Comparison of ENCODE assay signal across 8 cellular contexts in the genomic region with DNA sequence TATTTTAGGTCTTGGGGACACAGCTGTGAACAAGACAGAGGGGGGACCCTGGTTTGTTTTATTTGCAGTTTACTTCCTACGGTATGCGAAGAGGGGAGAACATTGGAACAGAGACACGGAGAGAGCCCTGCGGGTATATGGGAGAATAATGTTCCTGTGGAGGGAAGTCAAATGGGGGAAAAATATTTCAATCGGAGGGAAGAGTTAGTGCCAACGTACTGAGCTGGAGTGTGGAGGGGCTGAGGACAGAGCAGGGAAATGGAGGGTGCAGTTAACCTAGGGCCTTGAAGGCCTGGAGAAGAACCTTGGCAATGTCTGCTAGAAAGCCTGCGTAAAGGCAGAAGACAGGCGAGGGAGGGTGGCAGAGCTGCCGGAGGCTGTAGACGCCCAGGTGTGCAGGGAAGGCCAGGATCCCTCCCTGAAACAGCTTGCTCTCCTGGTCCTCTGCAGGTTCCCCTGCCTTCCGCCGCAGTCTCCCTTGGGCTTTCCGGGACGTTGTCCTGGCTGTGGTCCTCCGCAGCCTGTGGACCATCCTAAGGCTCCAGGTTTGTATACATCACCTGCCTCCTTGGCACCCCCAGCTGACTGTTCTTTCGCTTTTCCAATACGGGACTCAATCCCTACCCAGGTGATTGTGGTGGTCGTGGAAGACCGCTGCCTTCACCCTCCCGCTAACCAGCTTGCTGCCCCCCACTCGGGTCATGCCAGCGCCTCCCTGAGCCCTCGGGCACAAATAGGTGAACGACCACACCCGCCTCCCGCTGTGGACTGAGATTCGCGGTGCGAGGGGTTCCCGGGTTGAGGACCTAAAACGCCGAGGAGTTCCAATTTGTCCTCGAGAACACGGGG. TPM values are rescaled to one million over a fixed set of nuclear protein-coding genes. Genes with fewer than 3 reads are reported as not detected.
DNase-seq lines count a peak whose midpoint lies in the region; TF ChIP-seq lines count a peak whose summit lies in the region.

No MANE protein-coding gene starts in this region.

- no peak for DNase-seq in activated CD4-positive, alpha-beta T cell treated with anti-CD3 and anti-CD28 coated beads, Interleukin-2, amount 10 ng/mL, durations not matched to agents 24 days and 14 days
- no peak for DNase-seq in activated CD4-positive, alpha-beta T cell treated with anti-CD3 and anti-CD28 coated beads for 48 hours
- DNase-seq in GF-D8 (lab: John Stamatoyannopoulos, UW), result no peak
- DNase-seq in activated CD4-positive, CD25-positive, alpha-beta regulatory T cell (lab: John Stamatoyannopoulos, UW), result no peak
- DNase-seq in dedifferentiated amniotic fluid mesenchymal stem cell (ENCODE audit: extremely low spot score), result no peak

- no peaks in the 10 kb centered on the region for H3K36me3 ChIP-seq in neural cell (ENCODE audit: insufficient read depth, low read length)

- no peak for TF ChIP-seq RAD21 in neural cell (conservative IDR thresholded peaks at IDR 0.05)

- TF ChIP-seq CTCF in neural cell (IDR thresholded peaks at IDR 0.05; ENCODE audit: poor library complexity, severe bottlenecking), result no peak

- no peaks in the 10 kb centered on the region for H3K9me3 Mint-ChIP-seq in activated CD4-positive, alpha-beta T cell treated with anti-CD3 and anti-CD28 coated beads, Interleukin-2, amount 10 ng/mL, durations not matched to agents 24 days and 14 days
- no peaks in the 10 kb centered on the region for H3K9me3 Mint-ChIP-seq in IgD-negative memory B cell
- H3K9me3 Mint-ChIP-seq in dendritic cell treated with granulocyte-macrophage colony-stimulating factor and Interleukin-4, amounts not matched to agents 40 ng/mL and 50 ng/mL, for 4 days, result no peaks in the 10 kb centered on the region

- no peaks in the 10 kb centered on the region for H4K20me1 ChIP-seq in neural cell (ENCODE audit: insufficient read depth)

- peak overlapping the region; percentile 96 for H3K4me3 ChIP-seq in neural cell (ENCODE audit: low read length)

- TF ChIP-seq EP300 in neural cell (conservative IDR thresholded peaks at IDR 0.05; ENCODE audit: poor library complexity, severe bottlenecking), result no peak

- peak overlapping the region; percentile 88 for H3K27ac ChIP-seq in neural cell (ENCODE audit: low read length)

- peak overlapping the region; percentile 98 for H3K4me3 Mint-ChIP-seq in activated CD4-positive, alpha-beta T cell treated with anti-CD3 and anti-CD28 coated beads, Interleukin-2, amount 10 ng/mL, durations not matched to agents 24 days and 14 days
- H3K4me3 Mint-ChIP-seq in IgD-negative memory B cell, result peak overlapping the region; percentile 92 to 99 (median 95)
- H3K4me3 Mint-ChIP-seq in dendritic cell treated with granulocyte-macrophage colony-stimulating factor and Interleukin-4, amounts not matched to agents 40 ng/mL and 50 ng/mL, for 4 days, result peak overlapping the region; percentile 96

- no peaks in the 10 kb centered on the region for H3K9me3 ChIP-seq in neural cell (ENCODE audit: low read length)

- peaks cover 56% of the 10 kb centered on the region for H3K4me1 Mint-ChIP-seq in activated CD4-positive, alpha-beta T cell treated with anti-CD3 and anti-CD28 coated beads, Interleukin-2, amount 10 ng/mL, durations not matched to agents 24 days and 14 days
- H3K4me1 Mint-ChIP-seq in IgD-negative memory B cell, result peaks cover 44 to 48% (median 44%) of the 10 kb centered on the region in 3 donors
- peaks cover 75% of the 10 kb centered on the region for H3K4me1 Mint-ChIP-seq in dendritic cell treated with granulocyte-macrophage colony-stimulating factor and Interleukin-4, amounts not matched to agents 40 ng/mL and 50 ng/mL, for 4 days (ENCODE audit: low read depth)

- H3K9me2 ChIP-seq in neural cell (ENCODE audit: insufficient read depth, low read length), result no peaks in the 10 kb centered on the region

- H3K9ac ChIP-seq in neural cell (ENCODE audit: low read length), result peak overlapping the region; percentile 97

- H3K27me3 ChIP-seq in neural cell (ENCODE audit: insufficient read depth, low read depth, low read length), result no peaks in the 10 kb centered on the region

- H3F3A ChIP-seq in neural cell (ENCODE audit: insufficient read depth, low read length, poor library complexity, severe bottlenecking), result no peaks in the 10 kb centered on the region

- H3K79me2 ChIP-seq in neural cell (replicated peaks; ENCODE audit: insufficient read depth, low read length), result peaks cover 76% of the 10 kb centered on the region

- intact Hi-C loops in activated CD4-positive, alpha-beta T cell treated with anti-CD3 and anti-CD28 coated beads, Interleukin-2, amount 10 ng/mL, durations not matched to agents 24 days and 14 days (cut with micrococcal nuclease), result loop anchor here (1.0 to 2.0 kb wide), 4 partner anchors 16 to 443 kb away; a partner anchor contains a TSS
- intact Hi-C loops in dendritic cell treated with granulocyte-macrophage colony-stimulating factor and Interleukin-4, amounts not matched to agents 40 ng/mL and 50 ng/mL, for 4 days (cut with micrococcal nuclease), result loop anchor here (1.0 to 10.0 kb wide), 2 partner anchors 16 to 441 kb away; a partner anchor contains a TSS

- H3K27me3 Mint-ChIP-seq in activated CD4-positive, alpha-beta T cell treated with anti-CD3 and anti-CD28 coated beads, Interleukin-2, amount 10 ng/mL, durations not matched to agents 24 days and 14 days, result no peaks in the 10 kb centered on the region
- H3K27me3 Mint-ChIP-seq in IgD-negative memory B cell, result no peaks in the 10 kb centered on the region
- no peaks in the 10 kb centered on the region for H3K27me3 Mint-ChIP-seq in dendritic cell treated with granulocyte-macrophage colony-stimulating factor and Interleukin-4, amounts not matched to agents 40 ng/mL and 50 ng/mL, for 4 days

- peak overlapping the region; percentile 89 for H3K4me2 ChIP-seq in neural cell (ENCODE audit: low read length)

- peak overlapping the region; percentile 99 for H3K27ac Mint-ChIP-seq in activated CD4-positive, alpha-beta T cell treated with anti-CD3 and anti-CD28 coated beads, Interleukin-2, amount 10 ng/mL, durations not matched to agents 24 days and 14 days
- peak overlapping the region; percentile 85 to 99 (median 90) for H3K27ac Mint-ChIP-seq in IgD-negative memory B cell
- peak overlapping the region; percentile 100 for H3K27ac Mint-ChIP-seq in dendritic cell treated with granulocyte-macrophage colony-stimulating factor and Interleukin-4, amounts not matched to agents 40 ng/mL and 50 ng/mL, for 4 days

- peaks cover 54% of the 10 kb centered on the region for H3K36me3 Mint-ChIP-seq in activated CD4-positive, alpha-beta T cell treated with anti-CD3 and anti-CD28 coated beads, Interleukin-2, amount 10 ng/mL, durations not matched to agents 24 days and 14 days (ENCODE audit: low read depth)
- peaks cover 3% of the 10 kb centered on the region for H3K36me3 Mint-ChIP-seq in IgD-negative memory B cell
- H3K36me3 Mint-ChIP-seq in dendritic cell treated with granulocyte-macrophage colony-stimulating factor and Interleukin-4, amounts not matched to agents 40 ng/mL and 50 ng/mL, for 4 days (ENCODE audit: low read depth), result peaks cover 80% of the 10 kb centered on the region

- H2AFZ ChIP-seq in neural cell (ENCODE audit: low read depth, low read length), result peak overlapping the region; percentile 93

TF ChIP-seq in neural cell, 6 proteins besides CTCF, POLR2A, EP300 and RAD21 (continues in another document):
- TF ChIP-seq EZH2 (IDR thresholded peaks at IDR 0.05; ENCODE audit: borderline replicate concordance, insufficient read depth, low read length, poor library complexity, severe bottlenecking) (no peak), SMC3 (conservative IDR thresholded peaks at IDR 0.05; ENCODE audit: poor library complexity) (no peak), POLR2AphosphoS5 (IDR thresholded peaks at IDR 0.05) (no peak), TAF1 (IDR thresholded peaks at IDR 0.05; ENCODE audit: low read depth) (no peak)

RNA-seq across cellular contexts. Expression of a gene that starts 1.9 kb away (rescaled TPM):
- total RNA-seq in activated CD4-positive, alpha-beta T cell treated with anti-CD3 and anti-CD28 coated beads, Interleukin-2, amount 10 ng/mL, durations not matched to agents 24 days and 14 days, result 2,172 and 2,196 TPM in 2 replicates
- polyA plus RNA-seq in IgD-negative memory B cell, result 2,243 TPM
- 2,178 and 2,281 TPM in 2 replicates for polyA plus RNA-seq in neural cell
- 1,575 and 1,611 TPM in 2 replicates for polyA minus RNA-seq in neural cell

RNA-seq across cellular contexts. Expression of a gene that starts 15.3 kb away (rescaled TPM):
- total RNA-seq in activated CD4-positive, alpha-beta T cell treated with anti-CD3 and anti-CD28 coated beads, Interleukin-2, amount 10 ng/mL, durations not matched to agents 24 days and 14 days, result 15.7 and 16.8 TPM in 2 replicates
- polyA plus RNA-seq in IgD-negative memory B cell, result 31.6 TPM
- 42.0 and 47.7 TPM in 2 replicates for polyA plus RNA-seq in neural cell
- polyA minus RNA-seq in neural cell, result 20.0 and 21.6 TPM in 2 replicates

RNA-seq across cellular contexts. Expression of a gene that starts 22.6 kb away (rescaled TPM):
- total RNA-seq in activated CD4-positive, alpha-beta T cell treated with anti-CD3 and anti-CD28 coated beads, Interleukin-2, amount 10 ng/mL, durations not matched to agents 24 days and 14 days, result 31.6 and 35.2 TPM in 2 replicates
- 1.3 TPM for polyA plus RNA-seq in IgD-negative memory B cell
- 32.1 and 37.7 TPM in 2 replicates for polyA plus RNA-seq in neural cell
- 25.5 and 33.1 TPM in 2 replicates for polyA minus RNA-seq in neural cell

RNA-seq across cellular contexts. Expression of a gene that starts 40.7 kb away (rescaled TPM):
- total RNA-seq in activated CD4-positive, alpha-beta T cell treated with anti-CD3 and anti-CD28 coated beads, Interleukin-2, amount 10 ng/mL, durations not matched to agents 24 days and 14 days, result 2.7 TPM in 2 replicates
- 0.71 TPM for polyA plus RNA-seq in IgD-negative memory B cell
- polyA plus RNA-seq in neural cell, result 1.4 and 2.1 TPM in 2 replicates
- polyA minus RNA-seq in neural cell, result 0.93 TPM in 1 of 2 replicates, not detected in the other

Comparison
In these comparisons a context has a peak if more than half of its experiments do, and no peak if none do; other contexts are left out.
1. RNA of a gene that starts 22.6 kb away (polyA plus RNA-seq): 32.1 to 37.7 TPM in neural cell; 1.3 TPM in IgD-negative memory B cell (single experiment); every median in the first group is over 10 times any median in the second.
2. Peak in every context shown above with its lines, with median percentiles within 50 percentile points of each other: H3K27ac Mint-ChIP-seq and H3K4me3 Mint-ChIP-seq.